ENCODE assay signal across 1 cellular context in the genomic region with DNA sequence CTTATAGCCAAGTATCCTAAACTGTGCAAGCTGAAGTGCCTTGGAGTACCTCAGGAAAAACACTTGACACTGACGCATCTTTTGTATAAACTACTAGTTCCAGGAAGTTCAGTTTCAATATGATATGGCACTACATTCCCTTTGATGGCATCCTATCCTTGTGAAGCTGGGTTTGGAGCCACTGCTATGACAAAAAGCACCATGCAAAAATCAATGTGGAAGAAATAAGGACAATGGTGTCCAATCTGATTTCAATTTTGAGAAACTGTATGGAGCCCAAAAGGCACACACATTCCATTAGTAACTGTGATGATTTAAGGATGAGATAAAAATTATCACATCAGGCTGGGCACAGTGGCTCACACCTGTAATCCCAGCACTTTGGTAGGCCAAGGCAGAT.
TF ChIP-seq lines count a peak whose summit lies in the region.

No MANE protein-coding gene starts in this region.

TF ChIP-seq in endothelial cell of umbilical vein, 7 proteins besides CTCF, POLR2A, EP300 and RAD21:
- peak; percentile 25 for TF ChIP-seq POLR2AphosphoS5 (IDR thresholded peaks at IDR 0.05; ENCODE audit: insufficient read depth, low read depth, low read length)
- no peak for TF ChIP-seq MYC (IDR thresholded peaks at IDR 0.05; ENCODE audit: low read depth, low read length)
